ENCODE assay signal across 8 cellular contexts in the genomic region with DNA sequence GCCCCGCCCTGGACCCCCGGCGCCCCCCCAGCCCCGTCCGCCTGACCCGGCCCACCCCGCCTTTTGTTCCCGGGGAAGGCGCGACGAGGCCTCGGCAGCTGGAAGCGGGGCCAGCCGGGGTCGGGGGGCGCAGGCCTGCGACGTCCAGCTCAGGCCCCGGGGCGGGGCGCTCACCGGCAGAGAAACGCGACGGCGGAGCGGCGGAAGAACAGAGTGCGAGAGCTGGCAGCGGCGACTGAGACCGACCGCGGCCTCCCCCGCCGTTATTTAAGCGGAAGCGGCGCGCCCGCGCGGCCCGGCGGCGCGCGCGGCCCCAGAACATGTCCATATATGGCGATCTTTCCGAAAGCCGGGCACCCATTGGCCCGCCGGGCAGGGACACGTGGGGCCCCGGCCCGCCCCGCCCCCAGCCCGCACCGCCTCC. TPM values are rescaled to one million over a fixed set of nuclear protein-coding genes. Genes with fewer than 3 reads are reported as not detected.
A peak's percentile ranks its signal among the peaks of the same experiment; 100 is the strongest.
DNase-seq lines count a peak whose midpoint lies in the region; ATAC-seq and TF ChIP-seq lines count a peak whose summit lies in the region.

ACTG1 (minus strand) TSS at position 240 of the 424 bp plus-strand sequence. CDS start 445 bp downstream, outside the sequence.

- peak within 1 kb of the TSS; percentile 89 for H3K27ac Mint-ChIP-seq in activated CD4-positive, alpha-beta T cell treated with anti-CD3 and anti-CD28 coated beads for 36 hours

- POLR2A ChIA-PET in activated CD4-positive, alpha-beta T cell treated with anti-CD3 and anti-CD28 coated beads for 36 hours (lab: Charles Lee): interaction anchor here (1.0 to 2.3 kb wide), 4 partner anchors 28 to 274 kb away, joined by 3 to 11 read pairs (median 7); partner anchors contain the start of genes BAHCC1, FAAP100, NDUFAF8 and TEPSIN

- H3K27me3 Mint-ChIP-seq in activated CD4-positive, alpha-beta T cell treated with anti-CD3 and anti-CD28 coated beads for 36 hours: no peaks in the 10 kb centered on the region

- peak; percentile 100 for TF ChIP-seq POLR2A in GM18526 (IDR thresholded peaks at IDR 0.05; ENCODE audit: extremely low read depth, insufficient read length)

- H3K9me3 Mint-ChIP-seq in activated CD4-positive, alpha-beta T cell treated with anti-CD3 and anti-CD28 coated beads for 36 hours (ENCODE audit: low read depth): no peaks in the 10 kb centered on the region

- H3K36me3 Mint-ChIP-seq in activated CD4-positive, alpha-beta T cell treated with anti-CD3 and anti-CD28 coated beads for 36 hours (ENCODE audit: low read depth): peaks cover 46% of the 10 kb centered on the region

- peak; percentile 43 for ATAC-seq in HG03280 (IDR thresholded peaks at IDR 0.05; ENCODE audit: unreplicated experiment)
- peak; percentile 61 for ATAC-seq in activated CD4-positive, alpha-beta T cell treated with anti-CD3 and anti-CD28 coated beads for 36 hours

- peak within 1 kb of the TSS; percentile 100 for H3K27ac ChIP-seq in 22Rv1

- intact Hi-C loops in activated CD4-positive, alpha-beta T cell treated with anti-CD3 and anti-CD28 coated beads for 36 hours (cut with DNase I, micrococcal nuclease): loop anchor here in 1 of 2 experiments (1.0 to 10.0 kb wide), 9 partner anchors 24 to 782 kb away; partner anchors contain the start of genes ARL16, ASPSCR1, BAHCC1 and HGS

- no peak for TF ChIP-seq CTCF in 22Rv1 (IDR thresholded peaks at IDR 0.05)

- H3K4me1 Mint-ChIP-seq in activated CD4-positive, alpha-beta T cell treated with anti-CD3 and anti-CD28 coated beads for 36 hours: peaks cover 23% of the 10 kb centered on the region

- DNase-seq in NCI-H524 (lab: John Stamatoyannopoulos, UW) (peak; percentile 92 to 98), cerebellum (ENCODE audit: low spot score) (peak; percentile 99), kidney glomerular epithelial cell (lab: John Stamatoyannopoulos, UW) (peak; percentile 90)
- peak; percentile 95 for DNase-seq in activated CD4-positive, alpha-beta T cell treated with anti-CD3 and anti-CD28 coated beads for 36 hours
- peak; percentile 92 for DNase-seq in stimulated activated CD4-positive, alpha-beta T cell treated with anti-CD3 and anti-CD28 coated beads, Interleukin-15, amount 100 ng/mL, for 24 hours

- CTCF ChIA-PET in activated CD4-positive, alpha-beta T cell treated with anti-CD3 and anti-CD28 coated beads for 36 hours (lab: Charles Lee): no interaction called here

- H3K4me3 Mint-ChIP-seq in activated CD4-positive, alpha-beta T cell treated with anti-CD3 and anti-CD28 coated beads for 36 hours: peak within 1 kb of the TSS; percentile 97

RNA-seq across cellular contexts. Expression of gene ACTG1, which starts in this region (rescaled TPM):
- total RNA-seq in activated CD4-positive, alpha-beta T cell treated with anti-CD3 and anti-CD28 coated beads for 36 hours: 1,000 to 10,000 TPM; 4,119 to 5,987 TPM
- total RNA-seq in cerebellum: 4,386 TPM

Comparison
In these comparisons a context has a peak if more than half of its experiments do, and no peak if none do; other contexts are left out.
1. Peak in every context shown above with its lines: DNase-seq, ATAC-seq and H3K27ac ChIP-seq.